Comparison of ENCODE assay signal across 39 cellular contexts in genomic region chrX:151954730-151955129, GRCh38. TPM values are rescaled to one million over a fixed set of nuclear protein-coding genes. Genes with fewer than 3 reads are reported as not detected.
"Had no signal": no experiment of that assay in that cellular context is flagged by ENCODE, and none has a peak within 500 bp of the region (broad histone marks: within the 10 kb centered on the region; RNA-seq: fewer than 3 reads in every experiment).

No MANE protein-coding gene starts in this region.

- H3K4me1 Mint-ChIP-seq: activated B cell treated with CpG ODN at 0.5 μM for 24 hours; activated CD4-positive, alpha-beta memory T cell treated with anti-CD3 and anti-CD28 coated beads, Interleukin-2, amount 10 ng/mL, durations not matched to agents 7 days and 5 days; activated CD4-positive, alpha-beta T cell treated with anti-CD3 and anti-CD28 coated beads, Interleukin-2, amount 10 ng/mL, durations not matched to agents 24 days and 14 days; activated CD8-positive, alpha-beta memory T cell treated with anti-CD3 and anti-CD28 coated beads, Interleukin-2, amount 10 ng/mL, durations not matched to agents 7 days and 5 days; activated naive CD4-positive, alpha-beta T cell treated with anti-CD3 and anti-CD28 coated beads, Interleukin-2, amount 10 ng/mL, durations not matched to agents 7 days and 5 days; activated naive CD4-positive, alpha-beta T cell treated with anti-CD3 and anti-CD28 coated beads, Interleukin-2, amount 50 U/mL, for 24 hours; activated naive CD8-positive, alpha-beta T cell treated with anti-CD3 and anti-CD28 coated beads, Interleukin-2, amount 10 ng/mL, durations not matched to agents 7 days and 5 days; activated naive CD8-positive, alpha-beta T cell treated with anti-CD3 and anti-CD28 coated beads, Interleukin-2, amount 50 U/mL, for 24 hours; brain; central memory CD8-positive, alpha-beta T cell had no signal

- H3K4me1 ChIP-seq: ascending aorta had no signal

- H3K9me3 ChIP-seq: ascending aorta had no signal

- H3K36me3 ChIP-seq: cardiac muscle cell had no signal

- H3K27me3 Mint-ChIP-seq: activated B cell treated with CpG ODN at 0.5 μM for 24 hours; activated CD4-positive, alpha-beta memory T cell treated with anti-CD3 and anti-CD28 coated beads, Interleukin-2, amount 10 ng/mL, durations not matched to agents 7 days and 5 days; activated CD4-positive, alpha-beta T cell treated with anti-CD3 and anti-CD28 coated beads, Interleukin-2, amount 10 ng/mL, durations not matched to agents 24 days and 14 days; activated CD8-positive, alpha-beta memory T cell treated with anti-CD3 and anti-CD28 coated beads, Interleukin-2, amount 10 ng/mL, durations not matched to agents 7 days and 5 days; activated naive CD4-positive, alpha-beta T cell treated with anti-CD3 and anti-CD28 coated beads, Interleukin-2, amount 10 ng/mL, durations not matched to agents 7 days and 5 days; activated naive CD4-positive, alpha-beta T cell treated with anti-CD3 and anti-CD28 coated beads, Interleukin-2, amount 50 U/mL, for 24 hours; activated naive CD8-positive, alpha-beta T cell; activated naive CD8-positive, alpha-beta T cell treated with anti-CD3 and anti-CD28 coated beads, Interleukin-2, amount 10 ng/mL, durations not matched to agents 7 days and 5 days; activated naive CD8-positive, alpha-beta T cell treated with anti-CD3 and anti-CD28 coated beads, Interleukin-2, amount 50 U/mL, for 24 hours; central memory CD8-positive, alpha-beta T cell had no signal

- H3K27me3 ChIP-seq: ascending aorta, cardiac muscle cell had no signal

- H3K27ac ChIP-seq: ascending aorta, cardiac muscle cell, VCaP had no signal

- DNase-seq: activated B cell treated with CpG ODN at 0.5 μM for 24 hours; activated CD4-positive, alpha-beta memory T cell treated with anti-CD3 and anti-CD28 coated beads, Interleukin-2, amount 10 ng/mL, durations not matched to agents 7 days and 5 days; activated CD4-positive, alpha-beta T cell treated with anti-CD3 and anti-CD28 coated beads for 4 hours; activated CD4-positive, alpha-beta T cell treated with anti-CD3 and anti-CD28 coated beads, Interleukin-2, amount 10 ng/mL, durations not matched to agents 24 days and 14 days; activated CD4-positive, alpha-beta T cell treated with anti-CD3 and anti-CD28 coated beads, Interleukin-2, amount 50 U/mL, for 1 hour; activated CD4-positive, alpha-beta T cell treated with anti-CD3 and anti-CD28 coated beads, Interleukin-2, amount 50 U/mL, for 4 hours; activated CD4-positive, CD25-positive, alpha-beta regulatory T cell treated with anti-CD3 and anti-CD28 coated beads, Interleukin-2, amount 50 U/mL, for 72 hours; activated CD8-positive, alpha-beta memory T cell treated with anti-CD3 and anti-CD28 coated beads for 24 hours; activated CD8-positive, alpha-beta memory T cell treated with anti-CD3 and anti-CD28 coated beads, Interleukin-2, amount 10 ng/mL, durations not matched to agents 7 days and 5 days; activated CD8-positive, alpha-beta memory T cell treated with anti-CD3 and anti-CD28 coated beads, Interleukin-2, amount 50 U/mL, for 48 hours; activated CD8-positive, alpha-beta T cell treated with anti-CD3 and anti-CD28 coated beads, Interleukin-2, amount 10 ng/mL, durations not matched to agents 7 days and 5 days; activated effector memory CD4-positive, alpha-beta T cell treated with Interleukin-2 at 50 U/mL for 16 hours; activated gamma-delta T cell; activated naive CD4-positive, alpha-beta T cell treated with anti-CD3 and anti-CD28 coated beads, Interleukin-2, amount 10 ng/mL, durations not matched to agents 7 days and 5 days; activated naive CD4-positive, alpha-beta T cell treated with Interleukin-2 at 50 U/mL for 16 hours; activated naive CD8-positive, alpha-beta T cell treated with anti-CD3 and anti-CD28 coated beads, Interleukin-2, amount 10 ng/mL, durations not matched to agents 7 days and 5 days; activated naive CD8-positive, alpha-beta T cell treated with anti-CD3 and anti-CD28 coated beads, Interleukin-2, amount 50 U/mL, for 24 hours; activated T-cell treated with anti-CD3 and anti-CD28 coated beads, Interleukin-2, amount 50 U/mL, for 24 hours; activated T-cell treated with anti-CD3 and anti-CD28 coated beads, Interleukin-2, amount 50 U/mL, for 48 hours; amygdala; anterior cingulate cortex; caudate nucleus; cerebellar nuclear complex; T-helper 1 cell; T-helper 2 cell; T-helper 9 cell had no signal

- H3K4me3 ChIP-seq: ascending aorta, cardiac muscle cell had no signal

- H3K36me3 Mint-ChIP-seq: activated CD8-positive, alpha-beta memory T cell treated with anti-CD3 and anti-CD28 coated beads, Interleukin-2, amount 10 ng/mL, durations not matched to agents 7 days and 5 days; activated naive CD4-positive, alpha-beta T cell treated with anti-CD3 and anti-CD28 coated beads, Interleukin-2, amount 10 ng/mL, durations not matched to agents 7 days and 5 days; activated naive CD4-positive, alpha-beta T cell treated with anti-CD3 and anti-CD28 coated beads, Interleukin-2, amount 50 U/mL, for 24 hours; activated naive CD8-positive, alpha-beta T cell; activated naive CD8-positive, alpha-beta T cell treated with anti-CD3 and anti-CD28 coated beads, Interleukin-2, amount 10 ng/mL, durations not matched to agents 7 days and 5 days; brain had no signal

- FAIRE-seq: TTC549 had no signal

- H3K9me3 Mint-ChIP-seq: activated B cell treated with CpG ODN at 0.5 μM for 24 hours; activated CD4-positive, alpha-beta memory T cell treated with anti-CD3 and anti-CD28 coated beads, Interleukin-2, amount 10 ng/mL, durations not matched to agents 7 days and 5 days; activated CD4-positive, alpha-beta T cell treated with anti-CD3 and anti-CD28 coated beads, Interleukin-2, amount 10 ng/mL, durations not matched to agents 24 days and 14 days; activated naive CD4-positive, alpha-beta T cell treated with anti-CD3 and anti-CD28 coated beads, Interleukin-2, amount 50 U/mL, for 24 hours; activated naive CD8-positive, alpha-beta T cell treated with anti-CD3 and anti-CD28 coated beads, Interleukin-2, amount 10 ng/mL, durations not matched to agents 7 days and 5 days; activated naive CD8-positive, alpha-beta T cell treated with anti-CD3 and anti-CD28 coated beads, Interleukin-2, amount 50 U/mL, for 24 hours; activated T-cell treated with anti-CD3 and anti-CD28 coated beads, Interleukin-2, amount 50 U/mL, for 24 hours; activated T-helper 2 cell treated with anti-CD3 and anti-CD28 coated beads, Interferon-gamma antibody, Interleukin-2, Interleukin-4, amounts not matched to agents 10 μg/mL and 5 μg/mL and 100 μg/mL, durations not matched to agents 14 hours and 24 hours and 36 hours; central memory CD8-positive, alpha-beta T cell; T-helper 1 cell treated with Interleukin-12 subunit alpha and Interleukin-12 subunit beta and Interleukin-4 antibody, amounts not matched to agents 30 μg/mL and 1 μg/mL, for 36 hours; T-helper 2 cell treated with Interferon-gamma antibody and Interleukin-4, amounts not matched to agents 5 μg/mL and 100 μg/mL, for 36 hours had no signal

- H3K4me3 Mint-ChIP-seq: activated B cell treated with CpG ODN at 0.5 μM for 24 hours; activated CD4-positive, alpha-beta memory T cell treated with anti-CD3 and anti-CD28 coated beads, Interleukin-2, amount 10 ng/mL, durations not matched to agents 7 days and 5 days; activated CD4-positive, alpha-beta T cell treated with anti-CD3 and anti-CD28 coated beads, Interleukin-2, amount 10 ng/mL, durations not matched to agents 24 days and 14 days; activated CD8-positive, alpha-beta memory T cell treated with anti-CD3 and anti-CD28 coated beads, Interleukin-2, amount 10 ng/mL, durations not matched to agents 7 days and 5 days; activated CD8-positive, alpha-beta T cell treated with anti-CD3 and anti-CD28 coated beads, Interleukin-2, amount 10 ng/mL, durations not matched to agents 7 days and 5 days; activated naive CD4-positive, alpha-beta T cell treated with anti-CD3 and anti-CD28 coated beads, Interleukin-2, amount 10 ng/mL, durations not matched to agents 7 days and 5 days; activated naive CD4-positive, alpha-beta T cell treated with anti-CD3 and anti-CD28 coated beads, Interleukin-2, amount 50 U/mL, for 24 hours; activated naive CD8-positive, alpha-beta T cell; activated naive CD8-positive, alpha-beta T cell treated with anti-CD3 and anti-CD28 coated beads, Interleukin-2, amount 10 ng/mL, durations not matched to agents 7 days and 5 days; activated naive CD8-positive, alpha-beta T cell treated with anti-CD3 and anti-CD28 coated beads, Interleukin-2, amount 50 U/mL, for 24 hours; activated T-cell treated with anti-CD3 and anti-CD28 coated beads, Interleukin-2, amount 50 U/mL, for 24 hours; brain; central memory CD8-positive, alpha-beta T cell; T-helper 1 cell treated with Interleukin-12 subunit alpha and Interleukin-12 subunit beta and Interleukin-4 antibody, amounts not matched to agents 30 μg/mL and 1 μg/mL, for 36 hours; T-helper 2 cell treated with Interferon-gamma antibody and Interleukin-4, amounts not matched to agents 5 μg/mL and 100 μg/mL, for 36 hours had no signal

- H3K27ac Mint-ChIP-seq: activated B cell treated with CpG ODN at 0.5 μM for 24 hours; activated CD4-positive, alpha-beta memory T cell treated with anti-CD3 and anti-CD28 coated beads, Interleukin-2, amount 10 ng/mL, durations not matched to agents 7 days and 5 days; activated CD4-positive, alpha-beta T cell treated with anti-CD3 and anti-CD28 coated beads, Interleukin-2, amount 10 ng/mL, durations not matched to agents 24 days and 14 days; activated CD8-positive, alpha-beta memory T cell treated with anti-CD3 and anti-CD28 coated beads, Interleukin-2, amount 10 ng/mL, durations not matched to agents 7 days and 5 days; activated CD8-positive, alpha-beta T cell treated with anti-CD3 and anti-CD28 coated beads, Interleukin-2, amount 10 ng/mL, durations not matched to agents 7 days and 5 days; activated naive CD4-positive, alpha-beta T cell treated with anti-CD3 and anti-CD28 coated beads, Interleukin-2, amount 10 ng/mL, durations not matched to agents 7 days and 5 days; activated naive CD4-positive, alpha-beta T cell treated with anti-CD3 and anti-CD28 coated beads, Interleukin-2, amount 50 U/mL, for 24 hours; activated naive CD8-positive, alpha-beta T cell; activated naive CD8-positive, alpha-beta T cell treated with anti-CD3 and anti-CD28 coated beads, Interleukin-2, amount 10 ng/mL, durations not matched to agents 7 days and 5 days; activated naive CD8-positive, alpha-beta T cell treated with anti-CD3 and anti-CD28 coated beads, Interleukin-2, amount 50 U/mL, for 24 hours; activated T-cell treated with anti-CD3 and anti-CD28 coated beads, Interleukin-2, amount 50 U/mL, for 24 hours; activated T-helper 2 cell treated with anti-CD3 and anti-CD28 coated beads, Interferon-gamma antibody, Interleukin-2, Interleukin-4, amounts not matched to agents 10 μg/mL and 5 μg/mL and 100 μg/mL, durations not matched to agents 14 hours and 24 hours and 36 hours; brain; T-helper 1 cell treated with Interleukin-12 subunit alpha and Interleukin-12 subunit beta and Interleukin-4 antibody, amounts not matched to agents 30 μg/mL and 1 μg/mL, for 36 hours; T-helper 2 cell treated with Interferon-gamma antibody and Interleukin-4, amounts not matched to agents 5 μg/mL and 100 μg/mL, for 36 hours had no signal

RNA-seq across cellular contexts. Expression of gene GABRE, which starts 19.7 kb away (rescaled TPM):
- total RNA-seq: activated B cell treated with CpG ODN at 0.5 μM for 24 hours; activated CD4-positive, alpha-beta memory T cell treated with anti-CD3 and anti-CD28 coated beads, Interleukin-2, amount 10 ng/mL, durations not matched to agents 7 days and 5 days; activated CD4-positive, alpha-beta T cell treated with anti-CD3 and anti-CD28 coated beads, Interleukin-2, amount 10 ng/mL, durations not matched to agents 24 days and 14 days; activated CD8-positive, alpha-beta memory T cell treated with anti-CD3 and anti-CD28 coated beads, Interleukin-2, amount 10 ng/mL, durations not matched to agents 7 days and 5 days; activated CD8-positive, alpha-beta T cell treated with anti-CD3 and anti-CD28 coated beads, Interleukin-2, amount 10 ng/mL, durations not matched to agents 7 days and 5 days; activated naive CD8-positive, alpha-beta T cell treated with anti-CD3 and anti-CD28 coated beads, Interleukin-2, amount 10 ng/mL, durations not matched to agents 7 days and 5 days; activated T-helper 2 cell treated with anti-CD3 and anti-CD28 coated beads, Interferon-gamma antibody, Interleukin-2, Interleukin-4, amounts not matched to agents 10 μg/mL and 5 μg/mL and 100 μg/mL, durations not matched to agents 14 hours and 24 hours and 36 hours had no signal

RNA-seq across cellular contexts. Expression of gene MAGEA4, which starts 42.0 kb away (rescaled TPM):
- total RNA-seq: activated B cell treated with CpG ODN at 0.5 μM for 24 hours; activated CD4-positive, alpha-beta memory T cell treated with anti-CD3 and anti-CD28 coated beads, Interleukin-2, amount 10 ng/mL, durations not matched to agents 7 days and 5 days; activated CD4-positive, alpha-beta T cell treated with anti-CD3 and anti-CD28 coated beads, Interleukin-2, amount 10 ng/mL, durations not matched to agents 24 days and 14 days; activated CD8-positive, alpha-beta memory T cell treated with anti-CD3 and anti-CD28 coated beads, Interleukin-2, amount 10 ng/mL, durations not matched to agents 7 days and 5 days; activated CD8-positive, alpha-beta T cell treated with anti-CD3 and anti-CD28 coated beads, Interleukin-2, amount 10 ng/mL, durations not matched to agents 7 days and 5 days; activated naive CD8-positive, alpha-beta T cell treated with anti-CD3 and anti-CD28 coated beads, Interleukin-2, amount 10 ng/mL, durations not matched to agents 7 days and 5 days; activated T-helper 2 cell treated with anti-CD3 and anti-CD28 coated beads, Interferon-gamma antibody, Interleukin-2, Interleukin-4, amounts not matched to agents 10 μg/mL and 5 μg/mL and 100 μg/mL, durations not matched to agents 14 hours and 24 hours and 36 hours; ascending aorta; bronchial epithelial cell; cardiac muscle cell had no signal
- polyA plus RNA-seq: adipose tissue, cardiac muscle cell had no signal
